Comparison of ENCODE assay signal across 1 cellular context in the genomic region with DNA sequence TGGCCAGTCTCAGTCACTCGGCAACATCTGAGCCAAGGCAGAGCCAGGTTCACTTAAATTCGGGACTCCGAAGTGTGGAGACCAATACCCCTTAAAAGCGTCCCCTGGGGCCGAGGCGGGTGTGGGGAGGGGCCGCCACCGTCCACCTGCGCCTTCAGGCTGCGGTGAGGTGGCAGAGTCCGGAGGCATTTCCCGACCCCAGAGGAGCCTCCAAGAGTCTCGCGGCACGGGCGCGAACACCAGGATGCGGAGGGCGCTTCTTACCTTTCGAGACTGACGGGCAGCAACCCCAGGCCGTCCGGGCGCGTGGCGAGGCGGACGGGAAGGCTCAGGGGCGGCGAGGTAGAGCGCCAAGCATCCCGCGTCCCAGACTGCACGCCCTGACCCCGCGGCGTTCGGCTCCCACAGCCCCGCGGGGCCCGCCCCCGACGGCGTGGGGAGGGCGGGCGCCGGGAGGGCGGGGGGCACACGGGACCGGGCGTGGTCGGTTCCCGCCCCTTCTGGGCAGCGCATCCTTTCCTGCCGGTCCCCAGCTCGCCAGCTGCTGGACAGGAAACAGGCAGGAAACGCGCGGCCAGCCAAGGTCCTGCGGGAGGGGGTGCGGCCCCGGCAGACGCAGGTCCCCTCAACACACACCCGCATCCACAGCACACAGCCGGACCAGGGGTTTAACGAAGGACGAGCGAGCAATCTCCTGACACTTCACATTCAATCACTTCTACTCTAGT.
A peak's percentile ranks its signal among the peaks of the same experiment; 100 is the strongest.
TF ChIP-seq lines count a peak whose summit lies in the region.

Gene THSD1 (minus strand): TSS at position 406 of the 728 bp plus-strand sequence. CDS start 3,572 bp downstream, outside the sequence.

TF ChIP-seq in HEK293, 187 proteins besides CTCF, POLR2A, EP300 and RAD21 (continued from another document):
- TF ChIP-seq ZNF747 (tag by site-specific recombination; IDR thresholded peaks at IDR 0.05), result no peak
- TF ChIP-seq SP3 (tag by site-specific recombination; IDR thresholded peaks at IDR 0.05), result peak; percentile 51
- TF ChIP-seq KLF10 (tag by site-specific recombination; IDR thresholded peaks at IDR 0.05), result 0 out of 2 replicates have a peak, but pooled peaks have one; percentile 18
- no peak for TF ChIP-seq ZNF16 (tag by site-specific recombination; IDR thresholded peaks at IDR 0.05; ENCODE audit: low read depth)
- TF ChIP-seq, protein P1, sequence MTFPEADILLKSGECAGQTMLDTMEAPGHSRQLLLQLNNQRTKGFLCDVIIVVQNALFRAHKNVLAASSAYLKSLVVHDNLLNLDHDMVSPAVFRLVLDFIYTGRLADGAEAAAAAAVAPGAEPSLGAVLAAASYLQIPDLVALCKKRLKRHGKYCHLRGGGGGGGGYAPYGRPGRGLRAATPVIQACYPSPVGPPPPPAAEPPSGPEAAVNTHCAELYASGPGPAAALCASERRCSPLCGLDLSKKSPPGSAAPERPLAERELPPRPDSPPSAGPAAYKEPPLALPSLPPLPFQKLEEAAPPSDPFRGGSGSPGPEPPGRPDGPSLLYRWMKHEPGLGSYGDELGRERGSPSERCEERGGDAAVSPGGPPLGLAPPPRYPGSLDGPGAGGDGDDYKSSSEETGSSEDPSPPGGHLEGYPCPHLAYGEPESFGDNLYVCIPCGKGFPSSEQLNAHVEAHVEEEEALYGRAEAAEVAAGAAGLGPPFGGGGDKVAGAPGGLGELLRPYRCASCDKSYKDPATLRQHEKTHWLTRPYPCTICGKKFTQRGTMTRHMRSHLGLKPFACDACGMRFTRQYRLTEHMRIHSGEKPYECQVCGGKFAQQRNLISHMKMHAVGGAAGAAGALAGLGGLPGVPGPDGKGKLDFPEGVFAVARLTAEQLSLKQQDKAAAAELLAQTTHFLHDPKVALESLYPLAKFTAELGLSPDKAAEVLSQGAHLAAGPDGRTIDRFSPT (tag by site-specific recombination; IDR thresholded peaks at IDR 0.05), result no peak
- TF ChIP-seq ZNF433 (tag by site-specific recombination; IDR thresholded peaks at IDR 0.05; ENCODE audit: low read depth), result no peak
- TF ChIP-seq GLIS2 (tag by site-specific recombination; IDR thresholded peaks at IDR 0.05), result peak; percentile 72
- TF ChIP-seq ZBTB8A (tag by site-specific recombination; IDR thresholded peaks at IDR 0.05), result peak; percentile 67
- peak; percentile 78 for TF ChIP-seq KLF1 (tag by site-specific recombination; IDR thresholded peaks at IDR 0.05)
- peak; percentile 39; the same call in 1 of the 2 replicates for TF ChIP-seq ZNF184 (tag by site-specific recombination; IDR thresholded peaks at IDR 0.05)
- TF ChIP-seq REST (tag by site-specific recombination; IDR thresholded peaks at IDR 0.05), result no peak
- peak; percentile 77 for TF ChIP-seq ZNF335 (tag by site-specific recombination; conservative IDR thresholded peaks at IDR 0.05)
TF ChIP-seq in HEK293: peak in this region for 16.
